Comparison of ENCODE assay signal across 8 cellular contexts in the genomic region with DNA sequence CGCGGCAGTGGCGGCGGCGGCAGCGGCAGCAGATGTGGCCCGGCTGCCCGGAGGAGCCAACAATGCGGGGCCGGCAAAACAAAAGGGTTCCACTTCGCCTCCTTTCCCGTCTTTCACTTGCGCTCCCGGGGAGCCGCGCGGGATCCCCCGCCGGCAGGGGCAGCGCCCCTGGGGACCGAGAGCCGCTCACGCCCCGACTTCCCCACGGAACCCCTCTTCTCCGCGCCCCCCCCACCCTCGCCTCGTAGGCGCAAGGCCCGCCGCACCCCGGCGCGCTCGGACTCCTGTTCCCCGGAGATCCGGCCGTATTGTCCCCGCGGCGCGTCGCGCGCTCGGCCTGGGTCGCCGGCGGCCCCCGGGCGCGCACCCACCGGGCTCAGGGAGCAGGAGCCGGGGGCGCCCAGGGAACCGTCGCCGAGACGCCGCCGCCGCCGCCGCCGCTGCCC. TPM values are rescaled to one million over a fixed set of nuclear protein-coding genes. Genes with fewer than 3 reads are reported as not detected.
A peak's percentile ranks its signal among the peaks of the same experiment; 100 is the strongest.
DNase-seq lines count a peak whose midpoint lies in the region; ATAC-seq and TF ChIP-seq lines count a peak whose summit lies in the region.

No MANE protein-coding gene starts in this region.

- peak overlapping the region; percentile 88 for H3K9ac ChIP-seq in HUES6 (ENCODE audit: low read length)

- H3K36me3 Mint-ChIP-seq in dendritic cell treated with granulocyte-macrophage colony-stimulating factor and Interleukin-4, amounts not matched to agents 40 ng/mL and 50 ng/mL, for 4 days (ENCODE audit: low read depth) = no peaks in the 10 kb centered on the region

- H3K4me3 Mint-ChIP-seq in dendritic cell treated with granulocyte-macrophage colony-stimulating factor and Interleukin-4, amounts not matched to agents 40 ng/mL and 50 ng/mL, for 4 days = peak overlapping the region; percentile 87

- H3K36me3 ChIP-seq in HUES6 (ENCODE audit: control insufficient read depth, insufficient read depth, low read length) = no peaks in the 10 kb centered on the region; the same call in 1 of the 2 replicates
- no peaks in the 10 kb centered on the region for H3K36me3 ChIP-seq in mesodermal cell (ENCODE audit: control insufficient read depth, insufficient read depth, low read length)

- H3K27me3 Mint-ChIP-seq in dendritic cell treated with granulocyte-macrophage colony-stimulating factor and Interleukin-4, amounts not matched to agents 40 ng/mL and 50 ng/mL, for 4 days = peaks cover 19% of the 10 kb centered on the region

- no peaks in the 10 kb centered on the region for H3K9me3 Mint-ChIP-seq in dendritic cell treated with granulocyte-macrophage colony-stimulating factor and Interleukin-4, amounts not matched to agents 40 ng/mL and 50 ng/mL, for 4 days

- H3K4me3 ChIP-seq in AG10803 (ENCODE audit: low read length) = peak overlapping the region; percentile 66
- H3K4me3 ChIP-seq in HUES6 (ENCODE audit: low read depth, low read length) = peak overlapping the region; percentile 80
- H3K4me3 ChIP-seq in mesodermal cell (ENCODE audit: extremely low read depth, insufficient read depth, low read length, poor library complexity, severe bottlenecking) = peak overlapping the region; percentile 66

- no peak for ATAC-seq in esophagus mucosa
- no peak for ATAC-seq in HG03159 (IDR thresholded peaks at IDR 0.05; ENCODE audit: unreplicated experiment)

- 0% methylated on average over 15 to 21 of the region's 66 CpGs for WGBS in mesodermal cell (ENCODE audit: insufficient coverage in 2 of 2), 2 experiments

- POLR2A ChIA-PET in HEK293T (lab: Yijun Ruan, JAX) = no interaction called here

- H3K27ac Mint-ChIP-seq in dendritic cell treated with granulocyte-macrophage colony-stimulating factor and Interleukin-4, amounts not matched to agents 40 ng/mL and 50 ng/mL, for 4 days = peak overlapping the region; percentile 89

- peak; percentile 12 for DNase-seq in AG10803 (ENCODE audit: low read depth)
- no peak for DNase-seq in HEK293T (ENCODE audit: extremely low spot score)
- no peak for DNase-seq in middle frontal gyrus (ENCODE audit: extremely low spot score, low spot score)

- no peaks in the 10 kb centered on the region for H3K27me3 ChIP-seq in HUES6 (ENCODE audit: control insufficient read depth, insufficient read depth, low read length)

- peaks cover 29% of the 10 kb centered on the region for H3K4me1 Mint-ChIP-seq in dendritic cell treated with granulocyte-macrophage colony-stimulating factor and Interleukin-4, amounts not matched to agents 40 ng/mL and 50 ng/mL, for 4 days (ENCODE audit: low read depth)

- intact Hi-C loops in dendritic cell treated with granulocyte-macrophage colony-stimulating factor and Interleukin-4, amounts not matched to agents 40 ng/mL and 50 ng/mL, for 4 days (cut with micrococcal nuclease) = loop anchor here (2.0 to 10.0 kb wide), 3 partner anchors 97 to 561 kb away; no protein-coding TSS in a partner anchor

- H3K27ac ChIP-seq in HUES6 (ENCODE audit: low read depth, low read length) (peak overlapping the region; percentile 91; the same call in 1 of the 2 replicates), mesodermal cell (ENCODE audit: low read depth, low read length, severe bottlenecking) (peak overlapping the region; percentile 84)

- H3K4me1 ChIP-seq in HUES6 (ENCODE audit: control insufficient read depth, insufficient read depth, low read length) (peaks cover 38% of the 10 kb centered on the region), mesodermal cell (ENCODE audit: control insufficient read depth, insufficient read depth, low read length, poor library complexity, severe bottlenecking) (peaks cover 32% of the 10 kb centered on the region)

- no peak for TF ChIP-seq CTCF in AG10803 (conservative IDR thresholded peaks at IDR 0.05; ENCODE audit: low read length)

- CTCF ChIA-PET in HEK293T (lab: Yijun Ruan, JAX) = no interaction called here

- no peaks in the 10 kb centered on the region for H3K9me3 ChIP-seq in HUES6 (ENCODE audit: control insufficient read depth, insufficient read depth, low read depth, low read length)
- no peaks in the 10 kb centered on the region for H3K9me3 ChIP-seq in mesodermal cell (ENCODE audit: control insufficient read depth, low read length)

TF ChIP-seq in HEK293T, 16 proteins besides CTCF, POLR2A, EP300 and RAD21:
- TF ChIP-seq SP1 (IDR thresholded peaks at IDR 0.05) = no peak
- TF ChIP-seq ARNT (IDR thresholded peaks at IDR 0.05) = no peak
- no peak for TF ChIP-seq NFRKB (IDR thresholded peaks at IDR 0.05)
- TF ChIP-seq FOXK2 (IDR thresholded peaks at IDR 0.05) = no peak
- TF ChIP-seq L3MBTL2 (conservative IDR thresholded peaks at IDR 0.05) = no peak
- TF ChIP-seq BHLHE40 (IDR thresholded peaks at IDR 0.05; ENCODE audit: borderline replicate concordance) = no peak
- TF ChIP-seq ZNF384 (IDR thresholded peaks at IDR 0.05) = no peak
- no peak for TF ChIP-seq FOXA1 (IDR thresholded peaks at IDR 0.05)
- TF ChIP-seq, protein P1, sequence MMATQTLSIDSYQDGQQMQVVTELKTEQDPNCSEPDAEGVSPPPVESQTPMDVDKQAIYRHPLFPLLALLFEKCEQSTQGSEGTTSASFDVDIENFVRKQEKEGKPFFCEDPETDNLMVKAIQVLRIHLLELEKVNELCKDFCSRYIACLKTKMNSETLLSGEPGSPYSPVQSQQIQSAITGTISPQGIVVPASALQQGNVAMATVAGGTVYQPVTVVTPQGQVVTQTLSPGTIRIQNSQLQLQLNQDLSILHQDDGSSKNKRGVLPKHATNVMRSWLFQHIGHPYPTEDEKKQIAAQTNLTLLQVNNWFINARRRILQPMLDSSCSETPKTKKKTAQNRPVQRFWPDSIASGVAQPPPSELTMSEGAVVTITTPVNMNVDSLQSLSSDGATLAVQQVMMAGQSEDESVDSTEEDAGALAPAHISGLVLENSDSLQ (IDR thresholded peaks at IDR 0.05) = no peak
- TF ChIP-seq TARDBP (IDR thresholded peaks at IDR 0.05) = no peak
- no peak for TF ChIP-seq SUZ12 (IDR thresholded peaks at IDR 0.05)
- TF ChIP-seq CTBP1 (IDR thresholded peaks at IDR 0.05; ENCODE audit: borderline replicate concordance) = no peak
- no peak for TF ChIP-seq ELF4 (IDR thresholded peaks at IDR 0.05)
TF ChIP-seq in HEK293T: peak in this region for 0.

RNA-seq across cellular contexts. Expression of a gene that starts 0.9 kb away (rescaled TPM):
- 121 TPM for polyA plus RNA-seq in mesodermal cell (2013, experiment 1 of 2)
- 108 TPM for polyA plus RNA-seq in mesodermal cell (2013, experiment 2 of 2)
- total RNA-seq in esophagus mucosa = 46.7 TPM
